9 cellular contexts compared by ENCODE assay signal in the genomic region with DNA sequence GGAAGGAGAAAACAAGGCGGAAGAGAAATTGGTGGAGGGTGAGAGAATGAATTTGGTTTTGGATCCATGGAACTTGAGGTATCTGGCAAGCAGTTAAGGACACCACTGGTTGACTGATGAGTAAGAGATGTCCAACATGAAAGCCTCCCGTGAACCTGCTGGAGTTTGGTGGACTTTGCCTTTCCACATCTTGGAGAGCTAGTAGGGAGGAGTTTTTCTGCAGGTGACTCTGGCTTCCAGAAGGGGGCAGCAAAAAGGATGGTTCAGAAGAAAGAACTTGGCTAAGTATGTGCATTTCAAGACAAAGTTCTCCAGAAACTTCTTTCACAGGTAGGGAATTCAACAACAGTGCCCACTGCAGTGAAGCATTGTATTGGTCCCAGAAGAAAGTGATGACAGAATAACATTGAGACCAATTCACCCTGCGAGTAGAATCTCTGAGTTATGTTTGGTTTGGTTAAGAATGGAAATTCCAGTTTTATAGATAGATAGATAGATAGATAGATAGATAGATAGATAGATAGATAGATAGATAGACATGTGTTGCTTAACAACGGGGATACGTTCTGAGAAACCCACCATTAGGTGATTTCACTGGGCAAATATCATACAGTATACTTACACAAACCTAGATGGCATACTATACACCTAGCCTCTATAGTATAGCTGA. TPM values are rescaled to one million over a fixed set of nuclear protein-coding genes. Genes with fewer than 3 reads are reported as not detected.
DNase-seq lines count a peak whose midpoint lies in the region; TF ChIP-seq lines count a peak whose summit lies in the region.
"Had no signal": no experiment of that assay in that cellular context is flagged by ENCODE, and none has a peak within 500 bp of the region (broad histone marks: within the 10 kb centered on the region; RNA-seq: fewer than 3 reads in every experiment).

No MANE protein-coding gene starts in this region.

- no peak overlapping the region for H3K27ac Mint-ChIP-seq in neural progenitor cell

- H3K9ac ChIP-seq in neural progenitor cell = no peak overlapping the region

- no peaks in the 10 kb centered on the region for H3K27me3 ChIP-seq in neural progenitor cell
- H3K27me3 ChIP-seq: adrenal gland had no signal

- DNase-seq in AG08395 (ENCODE audit: low spot score) (peak; percentile 30), NB4 (ENCODE audit: low read depth) (peak; percentile 38), cardiac fibroblast (ENCODE audit: low read depth in 2 of 2) (peak; percentile 52 to 57), neural progenitor cell (ENCODE audit: low spot score) (peak; percentile 49), DMS153 (lab: John Stamatoyannopoulos, UW) (no peak)
- DNase-seq in stimulated activated CD4-positive, alpha-beta T cell treated with anti-CD3 and anti-CD28 coated beads, Interleukin-4, amount 100 ng/mL, for 1 hour = no peak
- DNase-seq in activated CD8-positive, alpha-beta memory T cell treated with anti-CD3 and anti-CD28 coated beads for 24 hours = no peak

- H3K36me3 Mint-ChIP-seq in neural progenitor cell = peaks cover 2% of the 10 kb centered on the region

- H3K4me1 ChIP-seq in neural progenitor cell = no peaks in the 10 kb centered on the region
- H3K4me1 ChIP-seq: adrenal gland had no signal

- peaks cover 2% of the 10 kb centered on the region for H3K9me3 Mint-ChIP-seq in neural progenitor cell

- no peak overlapping the region for H3K4me3 ChIP-seq in GM12875 (ENCODE audit: low read depth, low read length)
- no peak overlapping the region for H3K4me3 ChIP-seq in NB4 (ENCODE audit: low read depth, low read length)
- H3K4me3 ChIP-seq in cardiac fibroblast (replicated peaks in 1 of 2; ENCODE audit: low read depth in 2 of 2, low read length in 2 of 2) = no peak overlapping the region
- H3K4me3 ChIP-seq in neural progenitor cell = no peak overlapping the region
- H3K4me3 ChIP-seq: adrenal gland had no signal

- H2AFZ ChIP-seq in neural progenitor cell (replicated peaks) = no peak overlapping the region

- H3K4me2 ChIP-seq in neural progenitor cell = no peak overlapping the region

- no peaks in the 10 kb centered on the region for H3K9me3 ChIP-seq in neural progenitor cell (ENCODE audit: low read depth)
- H3K9me3 ChIP-seq: adrenal gland had no signal

- TF ChIP-seq CTCF in GM12875 (IDR thresholded peaks at IDR 0.05; ENCODE audit: borderline replicate concordance, insufficient read depth, low read depth, low read length) (peak; percentile 66; the same call in 1 of the 2 replicates), NB4 (IDR thresholded peaks at IDR 0.05; ENCODE audit: low read depth, low read length) (peak; percentile 69), cardiac fibroblast (IDR thresholded peaks at IDR 0.05; ENCODE audit: low read depth, low read length) (peak; percentile 69), neural progenitor cell (IDR thresholded peaks at IDR 0.05) (peak; percentile 68)

- H3F3A ChIP-seq in neural progenitor cell (ENCODE audit: low read depth) = no peaks in the 10 kb centered on the region

- H3K79me2 ChIP-seq in neural progenitor cell (ENCODE audit: low read depth) = no peaks in the 10 kb centered on the region

- H3K4me3 Mint-ChIP-seq in neural progenitor cell = no peak overlapping the region

- H3K27me3 Mint-ChIP-seq in neural progenitor cell (ENCODE audit: insufficient read depth, low read depth) = no peaks in the 10 kb centered on the region

- TF ChIP-seq POLR2A in NB4 (IDR thresholded peaks at IDR 0.05; ENCODE audit: extremely low read depth, insufficient read length) = no peak

- H3K4me1 Mint-ChIP-seq in neural progenitor cell = no peaks in the 10 kb centered on the region

- H4K20me1 ChIP-seq in neural progenitor cell (ENCODE audit: low read depth) = no peaks in the 10 kb centered on the region

- no peak overlapping the region for H3K27ac ChIP-seq in neural progenitor cell
- H3K27ac ChIP-seq: adrenal gland had no signal

- no peaks in the 10 kb centered on the region for H3K36me3 ChIP-seq in neural progenitor cell
- H3K36me3 ChIP-seq: adrenal gland had no signal

RNA-seq across cellular contexts. Expression of gene DCDC1, which starts 28.5 kb away (rescaled TPM):
- total RNA-seq in neural progenitor cell (ENCODE audit: low replicate concordance) = 3.4 and 5.0 TPM in 2 replicates

RNA-seq across cellular contexts. Expression of gene DNAJC24, which starts 28.6 kb away (rescaled TPM):
- total RNA-seq in neural progenitor cell (ENCODE audit: low replicate concordance) = 52.2 and 80.9 TPM in 2 replicates

Comparison
In these comparisons a context has a peak if more than half of its experiments do, and no peak if none do; other contexts are left out.
1. DNase-seq: peak in AG08395 (single experiment), NB4 (single experiment), cardiac fibroblast (2 of 2) and neural progenitor cell (single experiment); none in DMS153 (single experiment), stimulated activated CD4-positive, alpha-beta T cell treated with anti-CD3 and anti-CD28 coated beads, Interleukin-4, amount 100 ng/mL, for 1 hour (single experiment) and activated CD8-positive, alpha-beta memory T cell treated with anti-CD3 and anti-CD28 coated beads for 24 hours (single experiment).
2. Peak in every context shown above with its lines, with median percentiles within 50 percentile points of each other: CTCF ChIP-seq.